Comparison of ENCODE assay signal across 19 cellular contexts in the genomic region with DNA sequence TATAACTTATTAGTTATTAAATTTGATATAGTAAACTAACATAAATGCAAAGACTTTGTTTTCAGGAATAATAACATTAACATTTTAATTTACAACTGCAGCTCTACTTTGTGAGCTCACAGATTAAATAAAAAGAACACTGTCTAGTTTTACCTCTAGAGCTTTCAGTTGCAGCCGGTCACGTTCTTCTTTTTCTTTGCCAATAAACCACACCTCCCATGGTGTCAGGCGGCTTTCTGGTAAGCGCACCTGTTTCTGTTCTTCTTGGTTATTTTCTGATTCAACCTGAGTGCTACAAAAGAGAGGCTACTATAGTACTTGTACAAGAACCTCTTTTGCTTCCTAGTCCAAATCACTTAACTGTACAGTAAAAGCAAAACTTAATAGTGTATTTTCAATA. TPM values are rescaled to one million over a fixed set of nuclear protein-coding genes. Genes with fewer than 3 reads are reported as not detected.
A peak's percentile ranks its signal among the peaks of the same experiment; 100 is the strongest.
DNase-seq lines count a peak whose midpoint lies in the region; ATAC-seq and TF ChIP-seq lines count a peak whose summit lies in the region.
"Had no signal": no experiment of that assay in that cellular context is flagged by ENCODE, and none has a peak within 500 bp of the region (broad histone marks: within the 10 kb centered on the region; RNA-seq: fewer than 3 reads in every experiment).

No MANE protein-coding gene starts in this region.

- H3K36me3 ChIP-seq in mucosa of descending colon (ENCODE audit: low read depth), result no peaks in the 10 kb centered on the region
- H3K36me3 ChIP-seq: uterus had no signal

- H3K4me3 ChIP-seq in mucosa of descending colon, result no peak overlapping the region
- H3K4me3 ChIP-seq: uterus had no signal

- no peaks in the 10 kb centered on the region for H3K9me3 ChIP-seq in mucosa of descending colon
- H3K9me3 ChIP-seq: uterus had no signal

- intact Hi-C loops in mucosa of descending colon (cut with DNase I, micrococcal nuclease), result no loop called here

- TF ChIP-seq CTCF in mucosa of descending colon (IDR thresholded peaks at IDR 0.05), result no peak

- peak; percentile 58 for ATAC-seq in mucosa of descending colon
- ATAC-seq in activated CD4-positive, CD25-positive, alpha-beta regulatory T cell treated with anti-CD3 and anti-CD28 coated beads, Interleukin-2, amount 50 U/mL, for 24 hours, result no peak
- ATAC-seq: right cardiac atrium had no signal

- peaks cover 6% of the 10 kb centered on the region for H3K4me1 ChIP-seq in mucosa of descending colon (ENCODE audit: low read depth)
- H3K4me1 ChIP-seq: uterus had no signal

- DNase-seq in DMS153 treated with DMSO at 0.1 percent for 48 hours (lab: John Stamatoyannopoulos, UW; ENCODE audit: unreplicated experiment) (peak; percentile 40), NCI-H128 (lab: John Stamatoyannopoulos, UW; ENCODE audit: unreplicated experiment) (peak; percentile 36), NCI-H69 (lab: John Stamatoyannopoulos, UW) (peak; percentile 91), mucosa of descending colon (peak in 1 of 3 donors; percentile 52), OCI-M2 (lab: John Stamatoyannopoulos, UW; ENCODE audit: unreplicated experiment) (no peak), NCI-H1694 treated with DMSO at 0.1 percent for 48 hours (lab: John Stamatoyannopoulos, UW) (no peak), NCI-H446 (lab: John Stamatoyannopoulos, UW) (no peak)
- DNase-seq: activated CD4-positive, alpha-beta T cell treated with anti-CD3 and anti-CD28 coated beads, Interleukin-2, amount 10 ng/mL, durations not matched to agents 7 days and 5 days; activated CD8-positive, alpha-beta memory T cell treated with anti-CD3 and anti-CD28 coated beads, Interleukin-2, amount 50 U/mL, for 48 hours; activated gamma-delta T cell treated with Interleukin-2 at 50 U/mL for 16 hours; anterior cingulate cortex; CD4-positive, alpha-beta T cell; EL; endodermal cell; HFFc6; NCI-H526 treated with DMSO at 0.1 percent for 48 hours; right cardiac atrium; uterus had no signal

RNA-seq across cellular contexts. Expression of a gene that starts 5.8 kb away (rescaled TPM):
- total RNA-seq in mucosa of descending colon, result 10 to 100 TPM in 2 of 3 donors, 1 to 10 TPM in 1; 7.2 to 11.2 (median 10.1) TPM

Comparison
In these comparisons a context has a peak if more than half of its experiments do, and no peak if none do; other contexts are left out.
1. DNase-seq: peak in DMS153 treated with DMSO at 0.1 percent for 48 hours (single experiment), NCI-H128 (single experiment) and NCI-H69 (single experiment); none in OCI-M2 (single experiment), NCI-H1694 treated with DMSO at 0.1 percent for 48 hours (single experiment) and NCI-H446 (0 of 2).